8 cellular contexts compared by ENCODE assay signal in the genomic region with DNA sequence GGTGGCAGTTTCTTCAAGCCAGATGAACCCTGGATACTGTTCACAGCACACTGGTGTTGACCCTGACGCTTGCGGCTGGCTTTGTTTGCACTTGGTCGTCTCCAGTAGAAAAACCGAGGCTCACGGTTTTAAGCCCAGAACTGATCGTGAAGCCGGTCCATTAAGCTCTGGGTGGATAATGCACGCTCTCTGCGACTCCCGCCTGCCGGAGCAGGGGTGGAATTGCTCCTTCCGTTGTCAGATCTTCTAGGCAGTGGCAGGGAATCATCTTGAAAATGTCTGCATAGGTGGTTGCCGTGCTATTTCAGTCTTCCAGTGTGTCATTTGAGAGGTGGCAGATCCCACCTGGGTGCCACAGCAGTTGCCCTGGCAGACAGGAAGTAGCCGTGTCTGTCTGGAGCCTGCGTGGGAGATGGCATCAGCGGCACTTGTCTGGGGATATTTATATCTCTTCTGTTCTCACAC. TPM values are rescaled to one million over a fixed set of nuclear protein-coding genes. Genes with fewer than 3 reads are reported as not detected.
DNase-seq lines count a peak whose midpoint lies in the region; ATAC-seq and TF ChIP-seq lines count a peak whose summit lies in the region.

No MANE protein-coding gene starts in this region.

- H3K4me1 Mint-ChIP-seq in GM23338: peaks cover 27% of the 10 kb centered on the region
- H3K4me1 Mint-ChIP-seq in T-helper 17 cell: peaks cover 41% of the 10 kb centered on the region
- H3K4me1 Mint-ChIP-seq in chondrocyte (ENCODE audit: low read depth): peaks cover 72% of the 10 kb centered on the region
- H3K4me1 Mint-ChIP-seq in memory B cell: peaks cover 21% of the 10 kb centered on the region

- H3K79me2 ChIP-seq in GM23338 (replicated peaks; ENCODE audit: insufficient read depth): no peaks in the 10 kb centered on the region; the same call in 1 of the 2 replicates

- intact Hi-C loops in testis (cut with DNase I; ENCODE audit: low total_unique reads): no loop called here

- no peak for TF ChIP-seq POLR2A in testis (IDR thresholded peaks at IDR 0.05)

- H3K27me3 Mint-ChIP-seq in GM23338 (ENCODE audit: insufficient read depth, low read depth, poor library complexity): peaks cover 32% of the 10 kb centered on the region
- no peaks in the 10 kb centered on the region for H3K27me3 Mint-ChIP-seq in T-helper 17 cell
- H3K27me3 Mint-ChIP-seq in chondrocyte (ENCODE audit: low read depth): no peaks in the 10 kb centered on the region
- no peaks in the 10 kb centered on the region for H3K27me3 Mint-ChIP-seq in memory B cell

- H3K36me3 ChIP-seq in GM23338 (ENCODE audit: insufficient read depth): no peaks in the 10 kb centered on the region
- no peaks in the 10 kb centered on the region for H3K36me3 ChIP-seq in testis (ENCODE audit: low read depth, missing control alignments)

- peaks cover 20% of the 10 kb centered on the region for H3K4me1 ChIP-seq in GM23338 (ENCODE audit: insufficient read depth)
- peaks cover 35% of the 10 kb centered on the region for H3K4me1 ChIP-seq in testis

- H3K4me3 ChIP-seq in GM23338: no peak overlapping the region
- H3K4me3 ChIP-seq in testis: no peak overlapping the region

- no peaks in the 10 kb centered on the region for H3K9me3 Mint-ChIP-seq in GM23338
- H3K9me3 Mint-ChIP-seq in chondrocyte (ENCODE audit: low read depth): no peaks in the 10 kb centered on the region
- H3K9me3 Mint-ChIP-seq in memory B cell: no peaks in the 10 kb centered on the region

- no peaks in the 10 kb centered on the region; the same call in 1 of the 2 replicates for H3F3A ChIP-seq in GM23338 (replicated peaks; ENCODE audit: low read depth)

- ATAC-seq in GM23338 (no peak), T-helper 17 cell (peak; percentile 61), memory B cell (ENCODE audit: low read depth) (peak; percentile 26), GM19351 (IDR thresholded peaks at IDR 0.05; ENCODE audit: unreplicated experiment) (no peak)

- H3K4me3 Mint-ChIP-seq in GM23338: no peak overlapping the region
- peak overlapping the region; percentile 84 for H3K4me3 Mint-ChIP-seq in T-helper 17 cell
- H3K4me3 Mint-ChIP-seq in chondrocyte (ENCODE audit: unreplicated experiment): peak overlapping the region; percentile 61
- no peak overlapping the region for H3K4me3 Mint-ChIP-seq in memory B cell

- H4K20me1 ChIP-seq in GM23338 (replicated peaks; ENCODE audit: insufficient read depth): peaks cover 29% of the 10 kb centered on the region

- H3K27ac ChIP-seq in GM23338 (ENCODE audit: low read depth): 0 out of 2 replicates have a peak overlapping the region, but pooled peaks have one; percentile 42
- H3K27ac ChIP-seq in testis: peak overlapping the region; percentile 71 to 72

- no peaks in the 10 kb centered on the region for H3K9me3 ChIP-seq in T-helper 17 cell (ENCODE audit: control insufficient read depth, low read length, poor library complexity, severe bottlenecking)
- no peaks in the 10 kb centered on the region for H3K9me3 ChIP-seq in testis

- TF ChIP-seq CTCF in GM23338 (conservative IDR thresholded peaks at IDR 0.05; ENCODE audit: low read depth in 2 of 2): no peak
- peak; percentile 79 for TF ChIP-seq CTCF in chondrocyte (IDR thresholded peaks at IDR 0.05)
- peak in 2 of 3 experiments; percentile 40 to 41 for TF ChIP-seq CTCF in testis (IDR thresholded peaks at IDR 0.05)

- peaks cover 18% of the 10 kb centered on the region for H3K36me3 Mint-ChIP-seq in GM23338 (ENCODE audit: low read depth)
- H3K36me3 Mint-ChIP-seq in T-helper 17 cell (ENCODE audit: low read depth): no peaks in the 10 kb centered on the region
- peaks cover 19% of the 10 kb centered on the region for H3K36me3 Mint-ChIP-seq in chondrocyte (ENCODE audit: low read depth)
- peaks cover 11% of the 10 kb centered on the region for H3K36me3 Mint-ChIP-seq in memory B cell

- no peak for DNase-seq in GM23338 (ENCODE audit: low spot score)
- peak in 1 of 3 donors; percentile 45 for DNase-seq in T-helper 17 cell
- no peak for DNase-seq in chondrocyte (ENCODE audit: low spot score)
- DNase-seq in memory B cell (ENCODE audit: low spot score in 2 of 2): no peak
- DNase-seq in testis: peak; percentile 77
- DNase-seq in NCI-H1436 (lab: John Stamatoyannopoulos, UW): no peak
- no peak for DNase-seq in NCI-H526 (lab: John Stamatoyannopoulos, UW)

- WGBS in testis, 2 donors: 29% methylated on average over 16 of the region's 16 CpGs

- no peak overlapping the region for H3K27ac Mint-ChIP-seq in GM23338
- peak overlapping the region; percentile 94 for H3K27ac Mint-ChIP-seq in T-helper 17 cell
- peak overlapping the region; percentile 98 for H3K27ac Mint-ChIP-seq in chondrocyte (ENCODE audit: unreplicated experiment)
- no peak overlapping the region for H3K27ac Mint-ChIP-seq in memory B cell

- H3K4me2 ChIP-seq in GM23338: no peak overlapping the region

- H3K9me2 ChIP-seq in GM23338 (ENCODE audit: insufficient read depth): no peaks in the 10 kb centered on the region

- H2AFZ ChIP-seq in GM23338: no peak overlapping the region

- H3K27me3 ChIP-seq in GM23338 (ENCODE audit: insufficient read depth) (peaks cover 22% of the 10 kb centered on the region), testis (no peaks in the 10 kb centered on the region)

TF ChIP-seq in GM23338, 12 proteins besides CTCF, POLR2A, EP300 and RAD21 (continues in another document):
- TF ChIP-seq POLR2AphosphoS5 (IDR thresholded peaks at IDR 0.05; ENCODE audit: low read depth) (no peak), REST (IDR thresholded peaks at IDR 0.05; ENCODE audit: unreplicated experiment) (no peak), NANOG (IDR thresholded peaks at IDR 0.05; ENCODE audit: borderline replicate concordance) (no peak), EZH2phosphoT487 (IDR thresholded peaks at IDR 0.05; ENCODE audit: unreplicated experiment) (no peak), STAT1 (IDR thresholded peaks at IDR 0.05; ENCODE audit: unreplicated experiment) (no peak), ZNF114 (CRISPR knock-in tag; IDR thresholded peaks at IDR 0.05) (no peak), EZH2 (IDR thresholded peaks at IDR 0.05; ENCODE audit: low read depth, unreplicated experiment) (no peak)

RNA-seq across cellular contexts. Expression of gene AP5Z1, which starts 35.9 kb away (rescaled TPM):
- 28.8 and 31.2 TPM in 2 replicates for total RNA-seq in GM23338 (2014; rRNA removed; shearing (Covaris generic))
- 16.3 and 16.4 TPM in 2 replicates for polyA plus RNA-seq in GM23338 (2016; fragmentation: Nextera tagmentation; extraction: Ambion mirVana)
- total RNA-seq in T-helper 17 cell: 100 to 1,000 TPM in 1 of 2 donors, 10 to 100 TPM in 1; 87.6 to 112 TPM
- total RNA-seq in chondrocyte: 35.7 to 61.2 TPM (median 59.7 TPM) in 3 replicates
- 10 to 100 TPM; 47.6 to 59.1 TPM for total RNA-seq in testis
- 30.0 TPM for polyA plus RNA-seq in testis (ENCODE audit: insufficient read depth, low read depth, low replicate concordance)

RNA-seq across cellular contexts. Expression of gene FOXK1, which starts 57.5 kb away (rescaled TPM):
- total RNA-seq in GM23338 (2014; rRNA removed; shearing (Covaris generic)): 12.7 and 13.9 TPM in 2 replicates
- 2.0 and 2.3 TPM in 2 replicates for polyA plus RNA-seq in GM23338 (2016; fragmentation: Nextera tagmentation; extraction: Ambion mirVana)
- total RNA-seq in T-helper 17 cell: 10 to 100 TPM; 59.8 to 60.9 TPM
- total RNA-seq in chondrocyte: 53.3 to 78.3 TPM (median 77.9 TPM) in 3 replicates
- 10 to 100 TPM; 56.7 to 65.2 TPM for total RNA-seq in testis
- 21.9 TPM for polyA plus RNA-seq in testis (ENCODE audit: insufficient read depth, low read depth, low replicate concordance)

Comparison
In these comparisons a context has a peak if more than half of its experiments do, and no peak if none do; other contexts are left out.
1. ATAC-seq: peak in T-helper 17 cell (single experiment) and memory B cell (single experiment); none in GM23338 (single experiment) and GM19351 (single experiment).
2. H3K27ac Mint-ChIP-seq: peak in T-helper 17 cell (single experiment) and chondrocyte (single experiment); none in GM23338 (single experiment) and memory B cell (single experiment).
3. H3K4me3 Mint-ChIP-seq: peak in T-helper 17 cell (single experiment) and chondrocyte (single experiment); none in GM23338 (single experiment) and memory B cell (single experiment).
4. CTCF ChIP-seq: peak in chondrocyte (single experiment) and testis (2 of 3); none in GM23338 (0 of 2).